Comparison of ENCODE assay signal across 24 cellular contexts in the genomic region with DNA sequence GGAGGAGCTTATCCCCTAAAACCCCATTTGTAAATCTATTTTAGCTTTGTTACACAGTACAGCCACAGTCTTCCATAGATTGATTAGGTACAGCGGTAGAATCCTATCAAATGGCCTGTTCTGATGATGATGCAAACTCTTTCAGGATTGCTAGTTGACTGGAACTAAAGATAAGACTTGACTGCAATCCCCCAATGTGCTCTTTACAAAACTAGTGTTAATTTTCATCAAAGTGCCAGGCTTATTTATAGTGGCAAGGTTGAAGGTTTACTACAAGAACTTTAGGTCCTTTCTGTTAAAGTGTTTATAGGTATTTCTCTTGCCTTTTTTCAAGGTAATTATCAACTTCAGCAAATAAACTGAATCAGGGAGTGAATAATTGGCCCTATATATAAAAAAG. TPM values are rescaled to one million over a fixed set of nuclear protein-coding genes. Genes with fewer than 3 reads are reported as not detected.
"Had no signal": no experiment of that assay in that cellular context is flagged by ENCODE, and none has a peak within 500 bp of the region (broad histone marks: within the 10 kb centered on the region; RNA-seq: fewer than 3 reads in every experiment).

No MANE protein-coding gene starts in this region.

- H3K4me1 ChIP-seq: adrenal gland had no signal

- H3K9me3 ChIP-seq: adrenal gland had no signal

- FAIRE-seq: bronchial epithelial cell had no signal

- H3K9me3 Mint-ChIP-seq: activated naive CD8-positive, alpha-beta T cell treated with anti-CD3 and anti-CD28 coated beads, Interleukin-2, amount 10 ng/mL, durations not matched to agents 7 days and 5 days had no signal

- H3K36me3 ChIP-seq: adrenal gland had no signal

- H3K27ac ChIP-seq: adrenal gland, VCaP had no signal

- ATAC-seq: activated CD4-positive, alpha-beta T cell treated with anti-CD3 and anti-CD28 coated beads for 36 hours; activated CD8-positive, alpha-beta T cell treated with anti-CD3 and anti-CD28 coated beads, Interleukin-2, amount 10 ng/mL, durations not matched to agents 7 days and 5 days; PC-3; T-helper 17 cell had no signal

- DNase-seq: activated CD4-positive, alpha-beta T cell treated with anti-CD3 and anti-CD28 coated beads for 36 hours; activated CD4-positive, alpha-beta T cell treated with anti-CD3 and anti-CD28 coated beads, Interleukin-2, amount 50 U/mL, for 4 hours; activated CD8-positive, alpha-beta memory T cell treated with anti-CD3 and anti-CD28 coated beads, Interleukin-2, amount 50 U/mL, for 48 hours; activated CD8-positive, alpha-beta T cell treated with anti-CD3 and anti-CD28 coated beads, Interleukin-2, amount 10 ng/mL, durations not matched to agents 7 days and 5 days; activated naive CD4-positive, alpha-beta T cell treated with anti-CD3 and anti-CD28 coated beads, Interleukin-2, amount 50 U/mL, for 16 hours; activated naive CD8-positive, alpha-beta T cell treated with anti-CD3 and anti-CD28 coated beads, Interleukin-2, amount 10 ng/mL, durations not matched to agents 7 days and 5 days; activated T-cell treated with anti-CD3 and anti-CD28 coated beads, Interleukin-2, amount 50 U/mL, for 1 hour; adrenal gland; anterior cingulate cortex; central memory CD4-positive, alpha-beta T cell; Kasumi-1; NCI-H1048; NCI-H1417; NCI-H1694 treated with DMSO at 0.1 percent for 48 hours; NCI-H2029 treated with DMSO at 0.1 percent for 48 hours; NCI-H345; NCI-H510A; NCI-H526 treated with DMSO at 0.1 percent for 48 hours; PC-3; SHP77 treated with DMSO at 0.1 percent for 48 hours; T-helper 17 cell; T-helper 9 cell had no signal

- H3K27ac Mint-ChIP-seq: activated CD4-positive, alpha-beta T cell treated with anti-CD3 and anti-CD28 coated beads for 36 hours; activated CD8-positive, alpha-beta T cell treated with anti-CD3 and anti-CD28 coated beads, Interleukin-2, amount 10 ng/mL, durations not matched to agents 7 days and 5 days; activated naive CD8-positive, alpha-beta T cell treated with anti-CD3 and anti-CD28 coated beads, Interleukin-2, amount 10 ng/mL, durations not matched to agents 7 days and 5 days; T-helper 17 cell had no signal

- H3K4me3 ChIP-seq: adrenal gland had no signal

- H3K4me3 Mint-ChIP-seq: activated CD4-positive, alpha-beta T cell treated with anti-CD3 and anti-CD28 coated beads for 36 hours; activated CD8-positive, alpha-beta T cell treated with anti-CD3 and anti-CD28 coated beads, Interleukin-2, amount 10 ng/mL, durations not matched to agents 7 days and 5 days; activated naive CD8-positive, alpha-beta T cell treated with anti-CD3 and anti-CD28 coated beads, Interleukin-2, amount 10 ng/mL, durations not matched to agents 7 days and 5 days; T-helper 17 cell had no signal

RNA-seq across cellular contexts. Expression of a gene that starts 9.0 kb away (rescaled TPM):
- total RNA-seq: activated CD4-positive, alpha-beta T cell treated with anti-CD3 and anti-CD28 coated beads for 36 hours; activated CD8-positive, alpha-beta T cell treated with anti-CD3 and anti-CD28 coated beads, Interleukin-2, amount 10 ng/mL, durations not matched to agents 7 days and 5 days; activated naive CD8-positive, alpha-beta T cell treated with anti-CD3 and anti-CD28 coated beads, Interleukin-2, amount 10 ng/mL, durations not matched to agents 7 days and 5 days; adrenal gland; T-helper 17 cell had no signal
